In genomic region chr12:14991069-14991468, GRCh38 we compare ENCODE assay signal across 20 cellular contexts. TPM values are rescaled to one million over a fixed set of nuclear protein-coding genes. Genes with fewer than 3 reads are reported as not detected.
DNase-seq lines count a peak whose midpoint lies in the region; ATAC-seq, FAIRE-seq and TF ChIP-seq lines count a peak whose summit lies in the region.
"Had no signal": no experiment of that assay in that cellular context is flagged by ENCODE, and none has a peak within 500 bp of the region (broad histone marks: within the 10 kb centered on the region; RNA-seq: fewer than 3 reads in every experiment).

No MANE protein-coding gene starts in this region.

- H3K27ac Mint-ChIP-seq in stimulated activated memory B cell treated with anti-CD40 and anti-IgM and Interleukin-4, amounts not matched to agents 10 μg/mL and 1 μg/mL and 100 μg/mL, for 72 hours: peak overlapping the region; percentile 87
- H3K27ac Mint-ChIP-seq: GM23338 had no signal

- peaks cover 69% of the 10 kb centered on the region for H3K4me1 Mint-ChIP-seq in stimulated activated memory B cell treated with anti-CD40 and anti-IgM and Interleukin-4, amounts not matched to agents 10 μg/mL and 1 μg/mL and 100 μg/mL, for 72 hours
- H3K4me1 Mint-ChIP-seq: GM23338 had no signal

- H3K9me3 Mint-ChIP-seq in stimulated activated memory B cell treated with anti-CD40 and anti-IgM and Interleukin-4, amounts not matched to agents 10 μg/mL and 1 μg/mL and 100 μg/mL, for 72 hours: no peaks in the 10 kb centered on the region
- H3K9me3 Mint-ChIP-seq: GM23338 had no signal

- H3K27me3 Mint-ChIP-seq in stimulated activated memory B cell treated with anti-CD40 and anti-IgM and Interleukin-4, amounts not matched to agents 10 μg/mL and 1 μg/mL and 100 μg/mL, for 72 hours: no peaks in the 10 kb centered on the region

- DNase-seq in GM12892 (ENCODE audit: insufficient read length) (no peak), cerebellar nuclear complex (lab: John Stamatoyannopoulos, UW) (no peak), NCI-H748 treated with DMSO at 0.1 percent for 48 hours (lab: John Stamatoyannopoulos, UW) (no peak)
- DNase-seq: Caco-2, EL, MV-4-11, NCI-H1417 treated with DMSO at 0.1 percent for 48 hours, NCI-H1930, NCI-H446 treated with DMSO at 0.1 percent for 48 hours, OCI-M1, RPMI8226, SIG-M5, T-helper 2 cell had no signal

- ATAC-seq in GM18909 (IDR thresholded peaks at IDR 0.05; ENCODE audit: poor library complexity, unreplicated experiment) (peak; percentile 33), HG03378 (IDR thresholded peaks at IDR 0.05; ENCODE audit: unreplicated experiment) (peak; percentile 39), GM21786 (IDR thresholded peaks at IDR 0.05; ENCODE audit: unreplicated experiment) (no peak)
- ATAC-seq in stimulated activated memory B cell treated with anti-CD40 and anti-IgM and Interleukin-4, amounts not matched to agents 10 μg/mL and 1 μg/mL and 100 μg/mL, for 72 hours: peak; percentile 55
- ATAC-seq: GM23338 had no signal

- H3K36me3 Mint-ChIP-seq in stimulated activated memory B cell treated with anti-CD40 and anti-IgM and Interleukin-4, amounts not matched to agents 10 μg/mL and 1 μg/mL and 100 μg/mL, for 72 hours: peaks cover 5% of the 10 kb centered on the region
- H3K36me3 Mint-ChIP-seq: CD14-positive monocyte had no signal

- no peak overlapping the region for H3K4me3 Mint-ChIP-seq in stimulated activated memory B cell treated with anti-CD40 and anti-IgM and Interleukin-4, amounts not matched to agents 10 μg/mL and 1 μg/mL and 100 μg/mL, for 72 hours
- H3K4me3 Mint-ChIP-seq: CD14-positive monocyte, GM23338 had no signal

- FAIRE-seq in GM12892 (lab: Jason Lieb, UNC): peak; percentile 56
- FAIRE-seq: HTR-8/SVneo had no signal

- TF ChIP-seq POLR2A in GM12892 (IDR thresholded peaks at IDR 0.05; ENCODE audit: low read depth, low read length): no peak

RNA-seq across cellular contexts. Expression of gene PDE6H, which starts 18.2 kb away (rescaled TPM):
- polyA plus RNA-seq in GM12892 (2012; ENCODE audit: missing spikeins): not detected
- polyA plus RNA-seq: GM23338 had no signal

RNA-seq across cellular contexts. Expression of gene ARHGDIB, which starts 29.7 kb away (rescaled TPM):
- 970 TPM for polyA plus RNA-seq in GM12892 (2012; ENCODE audit: missing spikeins)

RNA-seq across cellular contexts. Expression of gene ERP27, which starts 52.7 kb away (rescaled TPM):
- polyA plus RNA-seq in GM12892 (2012; ENCODE audit: missing spikeins): 0.91 TPM
- polyA plus RNA-seq: GM23338 had no signal
